In genomic region chr19:36605101-36605838, GRCh38 we compare ENCODE assay signal across 8 cellular contexts. TPM values are rescaled to one million over a fixed set of nuclear protein-coding genes. Genes with fewer than 3 reads are reported as not detected.
DNase-seq lines count a peak whose midpoint lies in the region; ATAC-seq and TF ChIP-seq lines count a peak whose summit lies in the region.

TSS of gene ZNF382 (plus strand) at chr19:36605313. CDS start at chr19:36609915, 4,602 bp downstream.

- ATAC-seq in HG02610 (IDR thresholded peaks at IDR 0.05; ENCODE audit: unreplicated experiment) (peak; percentile 76), GM18520 (IDR thresholded peaks at IDR 0.05; ENCODE audit: unreplicated experiment) (no peak)
- ATAC-seq in activated CD8-positive, alpha-beta memory T cell treated with anti-CD3 and anti-CD28 coated beads, Interleukin-2, amount 10 ng/mL, durations not matched to agents 7 days and 5 days = peak; percentile 90

- peak within 1 kb of the TSS; percentile 78 for H3K4me3 Mint-ChIP-seq in activated CD8-positive, alpha-beta memory T cell treated with anti-CD3 and anti-CD28 coated beads, Interleukin-2, amount 10 ng/mL, durations not matched to agents 7 days and 5 days
- peak within 1 kb of the TSS; percentile 98 for H3K4me3 Mint-ChIP-seq in endothelial cell (ENCODE audit: unreplicated experiment)

- peaks cover 15% of the 10 kb centered on the region for H3K4me1 Mint-ChIP-seq in activated CD8-positive, alpha-beta memory T cell treated with anti-CD3 and anti-CD28 coated beads, Interleukin-2, amount 10 ng/mL, durations not matched to agents 7 days and 5 days
- peaks cover 10% of the 10 kb centered on the region for H3K4me1 Mint-ChIP-seq in endothelial cell (ENCODE audit: unreplicated experiment)

- no peak for TF ChIP-seq CTCF in endothelial cell (IDR thresholded peaks at IDR 0.05; ENCODE audit: unreplicated experiment)

- H3K4me3 ChIP-seq in GM08714 (ENCODE audit: low read length) = peak within 1 kb of the TSS; percentile 93

- H3K27ac Mint-ChIP-seq in activated CD8-positive, alpha-beta memory T cell treated with anti-CD3 and anti-CD28 coated beads, Interleukin-2, amount 10 ng/mL, durations not matched to agents 7 days and 5 days = peak within 1 kb of the TSS; percentile 91
- H3K27ac Mint-ChIP-seq in endothelial cell (ENCODE audit: unreplicated experiment) = peak within 1 kb of the TSS; percentile 90

- H3K27me3 Mint-ChIP-seq in activated CD8-positive, alpha-beta memory T cell treated with anti-CD3 and anti-CD28 coated beads, Interleukin-2, amount 10 ng/mL, durations not matched to agents 7 days and 5 days = no peaks in the 10 kb centered on the region
- H3K27me3 Mint-ChIP-seq in endothelial cell (ENCODE audit: unreplicated experiment) = peaks cover 5% of the 10 kb centered on the region

- H3K36me3 Mint-ChIP-seq in activated CD8-positive, alpha-beta memory T cell treated with anti-CD3 and anti-CD28 coated beads, Interleukin-2, amount 10 ng/mL, durations not matched to agents 7 days and 5 days = peaks cover 56% of the 10 kb centered on the region
- peaks cover 36% of the 10 kb centered on the region for H3K36me3 Mint-ChIP-seq in endothelial cell (ENCODE audit: low read depth, unreplicated experiment)

- peaks cover 21% of the 10 kb centered on the region for H3K9me3 Mint-ChIP-seq in activated CD8-positive, alpha-beta memory T cell treated with anti-CD3 and anti-CD28 coated beads, Interleukin-2, amount 10 ng/mL, durations not matched to agents 7 days and 5 days (ENCODE audit: low read depth)
- peaks cover 3% of the 10 kb centered on the region for H3K9me3 Mint-ChIP-seq in endothelial cell (ENCODE audit: unreplicated experiment)

- CTCF ChIA-PET in activated CD8-positive, alpha-beta memory T cell treated with anti-CD3 and anti-CD28 coated beads, Interleukin-2, amount 10 ng/mL, durations not matched to agents 7 days and 5 days (lab: Charles Lee) = interaction anchor here (0.6 to 1.9 kb wide), 3 partner anchors 9 to 116 kb away, joined by 3 to 4 read pairs (median 3); partner anchors contain the start of genes ZNF529 and ZNF566

- DNase-seq in NCI-H226 (peak; percentile 60), endothelial cell (ENCODE audit: low spot score) (peak; percentile 68), midbrain (lab: John Stamatoyannopoulos, UW) (peak; percentile 75)
- DNase-seq in activated CD8-positive, alpha-beta memory T cell treated with anti-CD3 and anti-CD28 coated beads, Interleukin-2, amount 10 ng/mL, durations not matched to agents 7 days and 5 days = peak; percentile 90
- peak; percentile 77 to 79 for DNase-seq in stimulated activated CD8-positive, alpha-beta memory T cell treated with anti-CD3 and anti-CD28 coated beads, Interleukin-15, amount 100 ng/mL, for 4 hours (ENCODE audit: low read depth in 2 of 2)

RNA-seq across cellular contexts. Expression of gene ZNF382, which starts in this region (rescaled TPM):
- total RNA-seq in activated CD8-positive, alpha-beta memory T cell treated with anti-CD3 and anti-CD28 coated beads, Interleukin-2, amount 10 ng/mL, durations not matched to agents 7 days and 5 days = 10 to 100 TPM; 11.2 to 12.4 TPM
- 12.5 TPM for total RNA-seq in endothelial cell (ENCODE audit: unreplicated experiment)
